In the genomic region with DNA sequence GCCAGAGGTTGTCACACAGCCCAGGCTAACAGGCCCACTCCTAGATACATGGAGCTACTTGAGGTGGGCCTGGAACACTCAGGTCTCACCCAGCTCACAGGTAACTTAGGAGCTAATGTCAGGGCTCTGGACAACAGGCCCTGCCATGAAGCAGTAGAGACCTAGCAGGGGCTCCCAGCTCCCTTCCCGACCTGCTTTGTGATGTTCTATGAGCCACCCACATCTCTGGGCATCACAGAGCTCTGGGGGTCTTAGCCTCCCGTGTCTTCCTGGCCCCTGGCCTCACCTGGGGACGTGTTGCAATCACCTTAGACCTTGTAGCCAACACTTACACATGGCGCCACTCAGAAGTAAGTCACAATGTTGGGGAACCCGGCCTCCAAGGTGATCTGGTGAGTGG, we compare ENCODE assay signal across 14 cellular contexts. TPM values are rescaled to one million over a fixed set of nuclear protein-coding genes. Genes with fewer than 3 reads are reported as not detected.
DNase-seq lines count a peak whose midpoint lies in the region; TF ChIP-seq lines count a peak whose summit lies in the region.
"Had no signal": no experiment of that assay in that cellular context is flagged by ENCODE, and none has a peak within 500 bp of the region (broad histone marks: within the 10 kb centered on the region; RNA-seq: fewer than 3 reads in every experiment).

No MANE protein-coding gene starts in this region.

- H3K4me1 ChIP-seq in OCI-LY3 (ENCODE audit: low read length) (peaks cover 99% of the 10 kb centered on the region), neutrophil (ENCODE audit: control insufficient read depth in 1 of 2, insufficient read depth in 1 of 2, low read depth in 1 of 2, low read length in 1 of 2) (peaks cover 47% of the 10 kb centered on the region in 2 experiments), testis (no peaks in the 10 kb centered on the region)

- 95% methylated on average over 5 of the region's 5 CpGs; no CpG with 5 or more reads in 1 of the 2 donors for WGBS in testis, 2 donors

- TF ChIP-seq CTCF in OCI-LY3 (IDR thresholded peaks at IDR 0.05; ENCODE audit: low read depth, low read length) (no peak), neutrophil (IDR thresholded peaks at IDR 0.05) (no peak), testis (IDR thresholded peaks at IDR 0.05) (no peak), mesothelial cell of epicardium (IDR thresholded peaks at IDR 0.05; ENCODE audit: unreplicated experiment) (no peak)

- peaks cover 95% of the 10 kb centered on the region for H4K20me1 ChIP-seq in OCI-LY3 (ENCODE audit: insufficient read depth, low read length)

- H3K9me3 Mint-ChIP-seq in mesothelial cell of epicardium: no peaks in the 10 kb centered on the region

- H3K27ac ChIP-seq in OCI-LY3 (ENCODE audit: low read length) (0 out of 2 replicates have a peak overlapping the region, but pooled peaks have one; percentile 65), neutrophil (peak overlapping the region; percentile 82), testis (no peak overlapping the region)
- H3K27ac ChIP-seq: BLaER1, GM23248 had no signal

- no peak overlapping the region for H3K4me3 Mint-ChIP-seq in mesothelial cell of epicardium
- H3K4me3 Mint-ChIP-seq: CD4-positive, CD25-positive, alpha-beta regulatory T cell had no signal

- H3K36me3 ChIP-seq in OCI-LY3 (replicated peaks; ENCODE audit: low read depth, low read length) (peaks cover 40% of the 10 kb centered on the region), neutrophil (peaks cover 15% of the 10 kb centered on the region), testis (ENCODE audit: low read depth, missing control alignments) (no peaks in the 10 kb centered on the region)
- H3K36me3 ChIP-seq: BLaER1 had no signal

- no peak overlapping the region for H3K27ac Mint-ChIP-seq in mesothelial cell of epicardium
- H3K27ac Mint-ChIP-seq: CD4-positive, CD25-positive, alpha-beta regulatory T cell had no signal

- no peaks in the 10 kb centered on the region for H3K36me3 Mint-ChIP-seq in mesothelial cell of epicardium
- H3K36me3 Mint-ChIP-seq: CD4-positive, CD25-positive, alpha-beta regulatory T cell had no signal

- H3K79me2 ChIP-seq in OCI-LY3 (ENCODE audit: low read length): peaks cover 100% of the 10 kb centered on the region

- H3K4me3 ChIP-seq in OCI-LY3 (ENCODE audit: low read length) (no peak overlapping the region), neutrophil (ENCODE audit: low read depth in 1 of 2, low read length in 1 of 2) (no peak overlapping the region), testis (no peak overlapping the region)
- H3K4me3 ChIP-seq: BLaER1, GM23248 had no signal

- H3K9me3 ChIP-seq in OCI-LY3 (ENCODE audit: insufficient read depth, low read length): no peaks in the 10 kb centered on the region
- H3K9me3 ChIP-seq in neutrophil: no peaks in the 10 kb centered on the region
- no peaks in the 10 kb centered on the region for H3K9me3 ChIP-seq in testis
- H3K9me3 ChIP-seq: BLaER1 had no signal

- H3K4me2 ChIP-seq in OCI-LY3 (ENCODE audit: low read length): no peak overlapping the region; the same call in 1 of the 2 replicates
- H3K4me2 ChIP-seq: BLaER1 had no signal

- H3K4me1 Mint-ChIP-seq in mesothelial cell of epicardium: no peaks in the 10 kb centered on the region
- H3K4me1 Mint-ChIP-seq: CD4-positive, CD25-positive, alpha-beta regulatory T cell had no signal

- no peak overlapping the region for H2AFZ ChIP-seq in OCI-LY3 (ENCODE audit: low read depth, low read length)
- H2AFZ ChIP-seq: GM23248 had no signal

- no peak overlapping the region for H3K9ac ChIP-seq in OCI-LY3 (ENCODE audit: low read length)
- H3K9ac ChIP-seq: BLaER1, GM23248 had no signal

- intact Hi-C loops in testis (cut with DNase I; ENCODE audit: low total_unique reads): no loop called here

- H3K27me3 ChIP-seq in OCI-LY3 (ENCODE audit: low read depth, low read length): no peaks in the 10 kb centered on the region
- H3K27me3 ChIP-seq in neutrophil: no peaks in the 10 kb centered on the region
- no peaks in the 10 kb centered on the region for H3K27me3 ChIP-seq in testis
- H3K27me3 ChIP-seq: BLaER1 had no signal

- peaks cover 65% of the 10 kb centered on the region for H3K27me3 Mint-ChIP-seq in mesothelial cell of epicardium (ENCODE audit: low read depth)

- no peak for TF ChIP-seq POLR2A in testis (IDR thresholded peaks at IDR 0.05)

- DNase-seq in islet precursor cell: peak; percentile 33
- no peak for DNase-seq in testis
- no peak for DNase-seq in mesothelial cell of epicardium (ENCODE audit: low spot score in 2 of 2, unreplicated experiment in 2 of 2)
- no peak for DNase-seq in SHP77 treated with DMSO at 0.1 percent for 48 hours (lab: John Stamatoyannopoulos, UW)
- no peak for DNase-seq in cerebellum (ENCODE audit: low spot score)
- DNase-seq: CD4-positive, CD25-positive, alpha-beta regulatory T cell; DMS53; GM23248; H7 had no signal

RNA-seq across cellular contexts. Expression of gene WDFY4, which starts 12.4 kb away (rescaled TPM):
- 10 to 100 TPM; 10.2 to 18.4 TPM for total RNA-seq in testis
- 21.5 TPM for polyA plus RNA-seq in testis (ENCODE audit: insufficient read depth, low read depth, low replicate concordance)
- 2.6 to 4.3 TPM (median 3.3 TPM) in 3 replicates for total RNA-seq in mesothelial cell of epicardium
- total RNA-seq in cerebellum: 1.7 TPM
- total RNA-seq: A673, Daoy, GM23248, H7 had no signal
- polyA plus RNA-seq: GM23248 had no signal

Comparison
In these comparisons a context has a peak if more than half of its experiments do, and no peak if none do; other contexts are left out.
1. H3K27ac ChIP-seq: peak in OCI-LY3 (single experiment) and neutrophil (single experiment); none in testis (0 of 2).